8 cellular contexts compared by ENCODE assay signal in genomic region chr2:212227755-212228154, GRCh38.
A peak's percentile ranks its signal among the peaks of the same experiment; 100 is the strongest.
DNase-seq lines count a peak whose midpoint lies in the region; ATAC-seq and TF ChIP-seq lines count a peak whose summit lies in the region.

No MANE protein-coding gene starts in this region.

- H3K9me3 ChIP-seq in WERI-Rb-1 (ENCODE audit: severe bottlenecking): no peaks in the 10 kb centered on the region

- ATAC-seq in GM18519 (IDR thresholded peaks at IDR 0.05; ENCODE audit: low FRiP score, unreplicated experiment): no peak

- no peaks in the 10 kb centered on the region for H3K27me3 ChIP-seq in WERI-Rb-1 (ENCODE audit: insufficient read depth, low read depth, severe bottlenecking)

- no peak for TF ChIP-seq CTCF in WERI-Rb-1 (IDR thresholded peaks at IDR 0.05; ENCODE audit: low read depth, low read length)

- H3K36me3 ChIP-seq in WERI-Rb-1: no peaks in the 10 kb centered on the region

- H3K4me3 ChIP-seq in WERI-Rb-1 (ENCODE audit: low read depth, low read length): no peak overlapping the region

- peak; percentile 7 for DNase-seq in AG08395 (ENCODE audit: low spot score)
- DNase-seq in LHCN-M2 (ENCODE audit: low read depth): peak; percentile 76
- peak; percentile 28 for DNase-seq in RKO (ENCODE audit: low spot score)
- DNase-seq in glomerular visceral epithelial cell (ENCODE audit: extremely low spot score): peak; percentile 41
- DNase-seq in T-helper 2 cell: no peak
- DNase-seq in WERI-Rb-1: no peak
- DNase-seq in NAMALWA (ENCODE audit: low spot score): no peak

- H3K27ac ChIP-seq in WERI-Rb-1: no peak overlapping the region

Comparison
In these comparisons a context has a peak if more than half of its experiments do, and no peak if none do; other contexts are left out.
1. DNase-seq: peak in AG08395 (single experiment), LHCN-M2 (single experiment), RKO (single experiment) and glomerular visceral epithelial cell (single experiment); none in T-helper 2 cell (0 of 5), WERI-Rb-1 (single experiment) and NAMALWA (single experiment).